In the genomic region with DNA sequence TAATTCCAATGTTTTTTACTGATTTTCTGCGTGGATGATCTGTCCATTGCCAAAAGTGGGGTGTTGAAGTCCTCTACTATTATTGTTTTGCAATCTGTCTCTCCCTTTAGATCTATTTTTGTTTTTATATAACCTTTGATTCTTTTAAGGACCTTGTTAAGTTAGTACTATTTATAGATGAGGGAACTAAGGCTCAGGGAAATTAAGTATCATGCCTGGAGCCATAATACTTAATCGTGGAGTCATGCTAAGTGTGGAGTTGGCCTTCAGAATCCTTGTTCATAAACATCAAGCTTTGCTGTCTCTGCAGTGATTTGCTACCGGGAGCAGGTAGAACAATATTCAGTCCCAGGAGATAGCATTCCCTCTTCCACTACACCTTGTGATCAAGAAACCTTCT, we compare ENCODE assay signal across 21 cellular contexts. TPM values are rescaled to one million over a fixed set of nuclear protein-coding genes. Genes with fewer than 3 reads are reported as not detected.
DNase-seq lines count a peak whose midpoint lies in the region; ATAC-seq and TF ChIP-seq lines count a peak whose summit lies in the region.
"Had no signal": no experiment of that assay in that cellular context is flagged by ENCODE, and none has a peak within 500 bp of the region (broad histone marks: within the 10 kb centered on the region; RNA-seq: fewer than 3 reads in every experiment).

No MANE protein-coding gene starts in this region.

- H3K4me3 ChIP-seq in ACC112 (ENCODE audit: low read depth, low read length) = no peak overlapping the region
- no peak overlapping the region for H3K4me3 ChIP-seq in fibroblast of villous mesenchyme (ENCODE audit: low read depth, low read length)
- no peak overlapping the region for H3K4me3 ChIP-seq in lower leg skin (ENCODE audit: low read depth, poor library complexity, severe bottlenecking)
- H3K4me3 ChIP-seq: HAP-1, MG63 had no signal

- no peak overlapping the region for H2AFZ ChIP-seq in ACC112 (ENCODE audit: low read length, unreplicated experiment)

- TF ChIP-seq CTCF in fibroblast of villous mesenchyme (IDR thresholded peaks at IDR 0.05; ENCODE audit: insufficient read depth, low read depth, low read length) (no peak), lower leg skin (IDR thresholded peaks at IDR 0.05) (no peak)

- DNase-seq in EH (ENCODE audit: low read depth) (peak; percentile 40), fibroblast of villous mesenchyme (ENCODE audit: low read depth) (peak; percentile 40), renal cortical epithelial cell (ENCODE audit: low read depth) (peak; percentile 78), lower leg skin (ENCODE audit: low spot score in 2 of 2) (no peak)
- DNase-seq in stimulated activated naive CD4-positive, alpha-beta T cell treated with Interleukin-2 at 50 U/mL for 16 hours (lab: John Stamatoyannopoulos, UW) = no peak
- DNase-seq: BE2C; CD8-positive, alpha-beta memory T cell; DMS 273 treated with DMSO at 0.1 percent for 48 hours; DMS79; GF-D8; GOT3; HFFc6; KBM-7; MG63; NCI-H2029; NCI-H526 treated with DMSO at 0.1 percent for 48 hours; RPMI8226; SHP77 treated with DMSO at 0.1 percent for 48 hours had no signal

- H3K36me3 ChIP-seq in ACC112 (ENCODE audit: insufficient read depth, low read length) = peaks cover 5% of the 10 kb centered on the region; the same call in 1 of the 2 replicates
- H3K36me3 ChIP-seq: BE2C, HAP-1, MG63 had no signal

- 59 to 77% methylated on average over 3 of the region's 3 CpGs for WGBS in lower leg skin, 2 donors

- no peaks in the 10 kb centered on the region for H3K27me3 ChIP-seq in ACC112 (ENCODE audit: insufficient read depth, low read length)
- H3K27me3 ChIP-seq: MG63 had no signal

- no peak for TF ChIP-seq POLR2A in lower leg skin (IDR thresholded peaks at IDR 0.05)

- intact Hi-C loops in lower leg skin (cut with DNase I; ENCODE audit: low total_unique reads) = no loop called here

- H3K4me1 ChIP-seq in ACC112 (ENCODE audit: control insufficient read depth, insufficient read depth, low read length, unreplicated experiment) = peaks cover 36% of the 10 kb centered on the region
- H3K4me1 ChIP-seq: BE2C had no signal

- ATAC-seq in HG03442 (IDR thresholded peaks at IDR 0.05; ENCODE audit: unreplicated experiment) = no peak

- peaks cover 48% of the 10 kb centered on the region for H3K79me2 ChIP-seq in ACC112 (ENCODE audit: control insufficient read depth, insufficient read depth, low read length, unreplicated experiment)

- peak overlapping the region; percentile 95; the same call in 1 of the 2 replicates for H3K27ac ChIP-seq in ACC112 (ENCODE audit: low read depth, low read length)

RNA-seq across cellular contexts. Expression of gene SGMS2, which starts 31.0 kb away (rescaled TPM):
- 135 and 186 TPM in 2 replicates for total RNA-seq in fibroblast of villous mesenchyme
- total RNA-seq in renal cortical epithelial cell = 223 and 244 TPM in 2 replicates
- 10 to 100 TPM; 38.7 to 81.5 (median 55.9) TPM for total RNA-seq in lower leg skin

Comparison
In these comparisons a context has a peak if more than half of its experiments do, and no peak if none do; other contexts are left out.
1. DNase-seq: peak in EH (single experiment), fibroblast of villous mesenchyme (single experiment) and renal cortical epithelial cell (single experiment); none in stimulated activated naive CD4-positive, alpha-beta T cell treated with Interleukin-2 at 50 U/mL for 16 hours (single experiment) and lower leg skin (0 of 2).